20 cellular contexts compared by ENCODE assay signal in genomic region chr11:18676803-18677202, GRCh38. TPM values are rescaled to one million over a fixed set of nuclear protein-coding genes. Genes with fewer than 3 reads are reported as not detected.
DNase-seq lines count a peak whose midpoint lies in the region; ATAC-seq, FAIRE-seq and TF ChIP-seq lines count a peak whose summit lies in the region.
"Had no signal": no experiment of that assay in that cellular context is flagged by ENCODE, and none has a peak within 500 bp of the region (broad histone marks: within the 10 kb centered on the region; RNA-seq: fewer than 3 reads in every experiment).

No MANE protein-coding gene starts in this region.

- POLR2A ChIA-PET in activated CD4-positive, alpha-beta T cell treated with anti-CD3 and anti-CD28 coated beads, Interleukin-2, amount 10 ng/mL, durations not matched to agents 7 days and 5 days (lab: Charles Lee): no interaction called here

- no peaks in the 10 kb centered on the region for H3K9me3 Mint-ChIP-seq in activated CD4-positive, alpha-beta T cell treated with anti-CD3 and anti-CD28 coated beads, Interleukin-2, amount 10 ng/mL, durations not matched to agents 7 days and 5 days
- H3K9me3 Mint-ChIP-seq: CD4-positive, alpha-beta memory T cell; HFFc6 had no signal

- no peak overlapping the region for H3K4me3 ChIP-seq in bronchial epithelial cell (ENCODE audit: low read depth, low read length)
- H3K4me3 ChIP-seq: A549 had no signal

- H3K27ac Mint-ChIP-seq in activated CD4-positive, alpha-beta T cell treated with anti-CD3 and anti-CD28 coated beads, Interleukin-2, amount 10 ng/mL, durations not matched to agents 7 days and 5 days: peak overlapping the region; percentile 31
- H3K27ac Mint-ChIP-seq: HFFc6 had no signal

- peaks cover 19% of the 10 kb centered on the region for H3K4me1 Mint-ChIP-seq in activated CD4-positive, alpha-beta T cell treated with anti-CD3 and anti-CD28 coated beads, Interleukin-2, amount 10 ng/mL, durations not matched to agents 7 days and 5 days

- no peaks in the 10 kb centered on the region for H3K36me3 ChIP-seq in bronchial epithelial cell (ENCODE audit: control insufficient read depth, insufficient read depth, low read length)

- H3K27me3 Mint-ChIP-seq in activated CD4-positive, alpha-beta T cell treated with anti-CD3 and anti-CD28 coated beads, Interleukin-2, amount 10 ng/mL, durations not matched to agents 7 days and 5 days: no peaks in the 10 kb centered on the region

- no peak overlapping the region for H3K4me3 Mint-ChIP-seq in activated CD4-positive, alpha-beta T cell treated with anti-CD3 and anti-CD28 coated beads, Interleukin-2, amount 10 ng/mL, durations not matched to agents 7 days and 5 days
- H3K4me3 Mint-ChIP-seq: CD4-positive, alpha-beta memory T cell; HFFc6 had no signal

- ATAC-seq in esophagus mucosa: peak; percentile 91
- ATAC-seq: A549, HCT116 had no signal

- no peaks in the 10 kb centered on the region for H3K36me3 Mint-ChIP-seq in activated CD4-positive, alpha-beta T cell treated with anti-CD3 and anti-CD28 coated beads, Interleukin-2, amount 10 ng/mL, durations not matched to agents 7 days and 5 days (ENCODE audit: low read depth)
- H3K36me3 Mint-ChIP-seq: CD4-positive, alpha-beta memory T cell had no signal

- FAIRE-seq in bronchial epithelial cell (lab: Jason Lieb, UNC): no peak
- FAIRE-seq in RCC 7860 (lab: Jason Lieb, UNC): no peak
- FAIRE-seq: A549, HTR-8/SVneo had no signal

- H3K27me3 ChIP-seq in bronchial epithelial cell (ENCODE audit: control insufficient read depth, insufficient read depth, low read length): no peaks in the 10 kb centered on the region

- no peak for TF ChIP-seq CTCF in bronchial epithelial cell (IDR thresholded peaks at IDR 0.05; ENCODE audit: insufficient read depth, low read length, severe bottlenecking)

- DNase-seq in activated CD4-positive, alpha-beta T cell treated with anti-CD3 and anti-CD28 coated beads, Interleukin-2, amount 10 ng/mL, durations not matched to agents 7 days and 5 days: no peak
- DNase-seq in activated CD4-positive, alpha-beta T cell treated with anti-CD3 and anti-CD28 coated beads, Interleukin-2, amount 50 U/mL, for 1 hour: no peak
- DNase-seq in bronchial epithelial cell (ENCODE audit: low read depth) (peak; percentile 88), kidney tubule cell (ENCODE audit: low spot score) (peak; percentile 26), cerebellar cortex (ENCODE audit: low spot score) (no peak), RCC 7860 (ENCODE audit: low spot score) (no peak)
- no peak for DNase-seq in activated CD4-positive, CD25-positive, alpha-beta regulatory T cell (lab: John Stamatoyannopoulos, UW)
- DNase-seq: AML-193; CD4-positive, alpha-beta memory T cell; DMS153; DMS79; GDM1; GOT3; H7; HFFc6 had no signal

- CTCF ChIA-PET in activated CD4-positive, alpha-beta T cell treated with anti-CD3 and anti-CD28 coated beads, Interleukin-2, amount 10 ng/mL, durations not matched to agents 7 days and 5 days (lab: Charles Lee): interaction anchor here (0.7 to 1.2 kb wide), 4 partner anchors 14 to 49 kb away, joined by 3 to 4 read pairs (median 3); partner anchors contain the start of gene IGSF22

RNA-seq across cellular contexts. Expression of gene TMEM86A, which starts 21.8 kb away (rescaled TPM):
- total RNA-seq in activated CD4-positive, alpha-beta T cell treated with anti-CD3 and anti-CD28 coated beads, Interleukin-2, amount 10 ng/mL, durations not matched to agents 7 days and 5 days: under 1 TPM; 0.25 to 0.42 TPM
- 0.53 and 0.90 TPM in 2 replicates for total RNA-seq in bronchial epithelial cell
- 1.1 TPM for total RNA-seq in esophagus mucosa

RNA-seq across cellular contexts. Expression of gene SPTY2D1, which starts 42.7 kb away (rescaled TPM):
- 10 to 100 TPM; 26.9 to 31.0 TPM for total RNA-seq in activated CD4-positive, alpha-beta T cell treated with anti-CD3 and anti-CD28 coated beads, Interleukin-2, amount 10 ng/mL, durations not matched to agents 7 days and 5 days
- 12.6 and 17.3 TPM in 2 replicates for total RNA-seq in bronchial epithelial cell
- total RNA-seq in esophagus mucosa: 14.4 TPM

RNA-seq across cellular contexts. Expression of gene IGSF22, which starts 49.2 kb away (rescaled TPM):
- total RNA-seq in activated CD4-positive, alpha-beta T cell treated with anti-CD3 and anti-CD28 coated beads, Interleukin-2, amount 10 ng/mL, durations not matched to agents 7 days and 5 days: under 1 TPM in 1 of 2 experiments, not detected in 1; 0.05 TPM
- under 0.01 and 1.4 TPM in 2 replicates for total RNA-seq in bronchial epithelial cell
- total RNA-seq in esophagus mucosa: not detected
- total RNA-seq: Daoy, HFFc6 had no signal

Comparison
In these comparisons a context has a peak if more than half of its experiments do, and no peak if none do; other contexts are left out.
1. DNase-seq: peak in bronchial epithelial cell (single experiment) and kidney tubule cell (single experiment); none in activated CD4-positive, alpha-beta T cell treated with anti-CD3 and anti-CD28 coated beads, Interleukin-2, amount 10 ng/mL, durations not matched to agents 7 days and 5 days (single experiment), activated CD4-positive, alpha-beta T cell treated with anti-CD3 and anti-CD28 coated beads, Interleukin-2, amount 50 U/mL, for 1 hour (single experiment), activated CD4-positive, CD25-positive, alpha-beta regulatory T cell (0 of 4), cerebellar cortex (single experiment) and RCC 7860 (single experiment).